Comparison of ENCODE assay signal across 2 cellular contexts in genomic region chr1:245131026-245131393, GRCh38.
TF ChIP-seq lines count a peak whose summit lies in the region.

No MANE protein-coding gene starts in this region.

TF ChIP-seq in WTC11, 78 proteins besides CTCF, POLR2A, EP300 and RAD21 (continued from another document):
- TF ChIP-seq ZBTB43 (CRISPR knock-in tag; IDR thresholded peaks at IDR 0.05) (no peak), ZNF263 (CRISPR knock-in tag; IDR thresholded peaks at IDR 0.05; ENCODE audit: low read depth) (no peak), NR1H2 (CRISPR knock-in tag; IDR thresholded peaks at IDR 0.05) (no peak), ZNF423 (CRISPR knock-in tag; IDR thresholded peaks at IDR 0.05) (no peak), ATF2 (CRISPR knock-in tag; IDR thresholded peaks at IDR 0.05; ENCODE audit: borderline replicate concordance, low read depth) (no peak), HMGXB4 (CRISPR knock-in tag; IDR thresholded peaks at IDR 0.05) (no peak), ZNF425 (CRISPR knock-in tag; conservative IDR thresholded peaks at IDR 0.05) (no peak), RORB (CRISPR knock-in tag; IDR thresholded peaks at IDR 0.05) (no peak), CBFB (CRISPR knock-in tag; IDR thresholded peaks at IDR 0.05; ENCODE audit: low read depth) (no peak)

TF ChIP-seq in HepG2, 621 proteins besides CTCF, POLR2A, EP300 and RAD21 (continued from another document):
- no peak for TF ChIP-seq XRCC5 (optimal IDR thresholded peaks at IDR 0.05; ENCODE audit: low read length)
- TF ChIP-seq ZNF780A (CRISPR knock-in tag; IDR thresholded peaks at IDR 0.05): no peak
- no peak for TF ChIP-seq HOXA5 (CRISPR knock-in tag; IDR thresholded peaks at IDR 0.05)
- TF ChIP-seq SP1 (IDR thresholded peaks at IDR 0.05): no peak
- no peak for TF ChIP-seq SP1 (CRISPR knock-in tag; IDR thresholded peaks at IDR 0.05)
- TF ChIP-seq TGIF2 (CRISPR knock-in tag; IDR thresholded peaks at IDR 0.05): no peak
- no peak for TF ChIP-seq ZNF580 (CRISPR knock-in tag; IDR thresholded peaks at IDR 0.05; ENCODE audit: borderline replicate concordance, low read depth)
- TF ChIP-seq SNRNP70 (IDR thresholded peaks at IDR 0.05; ENCODE audit: low read depth, low read length): no peak
- TF ChIP-seq SALL2 (CRISPR knock-in tag; IDR thresholded peaks at IDR 0.05): no peak
TF ChIP-seq in HepG2: peak in this region for 0.
